8 cellular contexts compared by ENCODE assay signal in the genomic region with DNA sequence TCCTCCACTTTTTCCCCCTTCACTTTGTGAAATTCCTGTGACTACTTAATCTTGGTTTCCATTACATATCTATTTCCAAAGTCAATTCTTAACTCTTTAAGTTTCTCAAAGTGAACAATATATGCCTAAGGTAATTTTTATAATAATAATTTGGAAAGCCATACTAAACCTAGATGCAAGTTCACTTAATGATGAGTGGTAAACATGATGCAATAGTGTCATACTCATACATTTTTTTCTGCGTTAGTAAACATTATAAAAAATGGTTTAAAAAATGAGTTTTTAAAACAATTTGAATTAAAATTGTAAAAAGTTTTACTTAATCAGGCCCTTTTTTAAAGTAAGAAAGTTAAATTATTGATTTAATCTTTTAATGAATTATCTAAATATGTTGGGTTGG.
"Had no signal": no experiment of that assay in that cellular context is flagged by ENCODE, and none has a peak within 500 bp of the region (broad histone marks: within the 10 kb centered on the region; RNA-seq: fewer than 3 reads in every experiment).

No MANE protein-coding gene starts in this region.

- H3K9ac ChIP-seq: GM23248, KMS-11 had no signal

- ATAC-seq: HCT116 had no signal

- H3K27ac ChIP-seq: GM23248, KMS-11 had no signal

- FAIRE-seq: HTR-8/SVneo had no signal

- H2AFZ ChIP-seq: GM23248 had no signal

- H3K4me3 ChIP-seq: GM23248 had no signal

- DNase-seq: GM23248, GOT3, H7, HFFc6, KBM-7 had no signal

- H3K4me2 ChIP-seq: KMS-11 had no signal
